Comparison of ENCODE assay signal across 8 cellular contexts in the genomic region with DNA sequence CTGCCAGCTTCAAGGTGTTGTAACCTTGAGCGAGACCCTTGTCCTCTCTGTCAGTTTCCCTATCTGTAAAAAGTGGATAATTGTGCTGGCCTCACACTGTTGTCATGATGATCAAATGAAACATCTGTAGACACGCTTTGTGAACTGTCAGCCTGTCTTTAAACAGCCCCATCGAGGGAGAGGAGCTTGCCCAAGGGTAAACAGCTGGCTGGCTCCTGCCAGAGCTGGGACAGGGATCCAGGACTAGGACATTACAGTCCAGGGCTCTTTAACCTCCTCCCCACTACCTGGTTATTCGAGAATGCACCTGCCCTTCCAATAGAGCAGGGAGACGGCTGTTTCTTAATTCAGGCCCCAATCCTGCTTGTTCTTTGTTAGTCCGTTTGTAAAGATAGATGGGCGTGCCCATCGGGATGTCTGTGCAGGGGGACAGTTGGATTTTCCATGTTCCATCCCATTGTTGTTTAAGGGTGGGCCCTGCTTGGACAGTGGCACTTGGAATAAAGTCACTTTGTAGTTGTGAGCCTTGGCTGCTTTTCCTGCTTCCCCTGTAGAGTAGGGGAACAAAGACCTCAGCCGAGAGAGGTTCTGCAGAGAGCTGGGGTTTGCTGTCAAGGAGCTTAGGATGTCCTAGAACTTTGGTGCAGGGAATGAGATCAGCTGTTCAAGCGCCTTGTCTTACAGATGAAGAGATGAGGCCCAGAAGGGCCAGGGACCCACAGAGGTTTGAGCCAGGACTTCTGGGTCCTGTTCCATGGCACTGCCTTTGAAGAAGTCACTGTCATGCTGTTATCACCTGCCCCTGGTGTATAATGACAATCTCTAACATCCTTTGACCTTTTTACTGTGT.
DNase-seq lines count a peak whose midpoint lies in the region; ATAC-seq, FAIRE-seq and TF ChIP-seq lines count a peak whose summit lies in the region.

No MANE protein-coding gene starts in this region.

- DNase-seq in activated naive CD4-positive, alpha-beta T cell treated with anti-CD3 and anti-CD28 coated beads for 36 hours: no peak
- no peak for DNase-seq in activated naive CD4-positive, alpha-beta T cell treated with Interleukin-2 at 50 U/mL for 16 hours
- DNase-seq in K562 (ENCODE audit: extremely low read depth in 1 of 4, low spot score in 3 of 4) (no peak), lung (ENCODE audit: low spot score) (no peak), type B pancreatic cell (ENCODE audit: extremely low spot score, unreplicated experiment) (no peak), DMS153 (lab: John Stamatoyannopoulos, UW) (no peak)
- no peak for DNase-seq in activated CD4-positive, CD25-positive, alpha-beta regulatory T cell treated with anti-CD3 and anti-CD28 coated beads, Interleukin-2, amount 50 U/mL, for 72 hours

- H3K4me1 ChIP-seq in K562 (replicated peaks in 1 of 2; ENCODE audit: control insufficient read depth in 2 of 2, insufficient read depth in 2 of 2, low read length in 2 of 2) (peaks cover 50 to 59% of the 10 kb centered on the region in 2 experiments), lung (ENCODE audit: control insufficient read depth in 2 of 2, insufficient read depth in 2 of 2, low read length in 2 of 2) (peaks cover 26 to 38% of the 10 kb centered on the region in 2 donors)

- H3K27me3 ChIP-seq in K562 (ENCODE audit: control insufficient read depth in 2 of 2, insufficient read depth in 2 of 2, low read length in 2 of 2) (no peaks in the 10 kb centered on the region), lung (ENCODE audit: control insufficient read depth, insufficient read depth) (no peaks in the 10 kb centered on the region)

- H3K4me2 ChIP-seq in K562 (ENCODE audit: insufficient read depth, low read length): peak overlapping the region; percentile 75; the same call in 1 of the 2 replicates

- H3K27me3 Mint-ChIP-seq in activated naive CD4-positive, alpha-beta T cell treated with anti-CD3 and anti-CD28 coated beads for 36 hours (ENCODE audit: low read depth): no peaks in the 10 kb centered on the region
- no peaks in the 10 kb centered on the region for H3K27me3 Mint-ChIP-seq in type B pancreatic cell

- H3K4me1 Mint-ChIP-seq in activated naive CD4-positive, alpha-beta T cell treated with anti-CD3 and anti-CD28 coated beads for 36 hours (ENCODE audit: low read depth): peaks cover 71% of the 10 kb centered on the region
- H3K4me1 Mint-ChIP-seq in type B pancreatic cell (ENCODE audit: unreplicated experiment): peaks cover 44% of the 10 kb centered on the region

- CTCF ChIA-PET in activated naive CD4-positive, alpha-beta T cell treated with anti-CD3 and anti-CD28 coated beads for 36 hours (lab: Charles Lee): interaction anchor here (1.7 kb wide), 1 partner anchor 10 kb away, joined by 7 read pairs; no protein-coding TSS in a partner anchor
- CTCF ChIA-PET in K562 (lab: Yijun Ruan, JAX; ENCODE audit: low intra/inter-chr PET ratio): no interaction called here

- H3K9ac ChIP-seq in K562 (ENCODE audit: insufficient read depth in 1 of 2, low read depth in 2 of 2, low read length in 2 of 2): peak overlapping the region; percentile 16 to 95; a peak in 2 of 4 replicates

- H4K20me1 ChIP-seq in K562 (replicated peaks; ENCODE audit: control insufficient read depth, insufficient read depth, low read length): peaks cover 37% of the 10 kb centered on the region

- no peaks in the 10 kb centered on the region for H3K9me3 Mint-ChIP-seq in activated naive CD4-positive, alpha-beta T cell treated with anti-CD3 and anti-CD28 coated beads for 36 hours
- H3K9me3 Mint-ChIP-seq in type B pancreatic cell: no peaks in the 10 kb centered on the region

- no peak overlapping the region for H2AFZ ChIP-seq in K562 (ENCODE audit: low read depth, low read length)

- POLR2A ChIA-PET in K562 (lab: Yijun Ruan, JAX): interaction anchor here (1.0 to 1.7 kb wide), 5 partner anchors 9 to 287 kb away, joined by 3 to 9 read pairs (median 3); no protein-coding TSS in a partner anchor

- peaks cover 50% of the 10 kb centered on the region for H3K79me2 ChIP-seq in K562 (ENCODE audit: control insufficient read depth, insufficient read depth, low read length)

- TF ChIP-seq POLR2A in K562 (conservative IDR thresholded peaks at IDR 0.05): no peak

- no peak overlapping the region for H3K27ac Mint-ChIP-seq in activated naive CD4-positive, alpha-beta T cell treated with anti-CD3 and anti-CD28 coated beads for 36 hours
- peak overlapping the region; percentile 92 for H3K27ac Mint-ChIP-seq in type B pancreatic cell

- H3K36me3 Mint-ChIP-seq in activated naive CD4-positive, alpha-beta T cell treated with anti-CD3 and anti-CD28 coated beads for 36 hours (ENCODE audit: low read depth): no peaks in the 10 kb centered on the region
- no peaks in the 10 kb centered on the region for H3K36me3 Mint-ChIP-seq in type B pancreatic cell

- in situ Hi-C loops in K562 (cut with MboI): no loop called here

- ATAC-seq in K562 (no peak), lung (ENCODE audit: insufficient read depth, low FRiP score) (no peak), GM21423 (IDR thresholded peaks at IDR 0.05; ENCODE audit: unreplicated experiment) (no peak)

- no peak for TF ChIP-seq CTCF in K562 (IDR thresholded peaks at IDR 0.05 in 2 of 3, conservative IDR thresholded peaks at IDR 0.05 in 1 of 3; ENCODE audit: insufficient read depth in 2 of 3, low read depth in 1 of 3, low read length in 3 of 3)
- no peak for TF ChIP-seq CTCF in lung (IDR thresholded peaks at IDR 0.05; ENCODE audit: control extremely low read depth, extremely low read depth)
- no peak for TF ChIP-seq CTCF in type B pancreatic cell (conservative IDR thresholded peaks at IDR 0.05)

- peak overlapping the region; percentile 71 for H3K4me3 ChIP-seq in K562
- peak overlapping the region; percentile 59 for H3K4me3 ChIP-seq in lung

- TF ChIP-seq RAD21 in K562 (CRISPR knock-in tag; conservative IDR thresholded peaks at IDR 0.05 in 1 of 2, IDR thresholded peaks at IDR 0.05 in 1 of 2): no peak

- H3K4me3 Mint-ChIP-seq in activated naive CD4-positive, alpha-beta T cell treated with anti-CD3 and anti-CD28 coated beads for 36 hours: peak overlapping the region; percentile 84
- H3K4me3 Mint-ChIP-seq in type B pancreatic cell: peak overlapping the region; percentile 95

- TF ChIP-seq EP300 in K562 (IDR thresholded peaks at IDR 0.05; ENCODE audit: low read length): no peak

- FAIRE-seq in K562 (lab: Jason Lieb, UNC): peak; percentile 70

- no peaks in the 10 kb centered on the region; the same call in 2 of the 3 replicates for H3K36me3 ChIP-seq in K562 (ENCODE audit: control insufficient read depth, insufficient read depth, low read length)
- no peaks in the 10 kb centered on the region for H3K36me3 ChIP-seq in lung (ENCODE audit: control insufficient read depth in 2 of 2, insufficient read depth in 2 of 2, low read length in 2 of 2)

- peaks cover 6% of the 10 kb centered on the region for H3K9me1 ChIP-seq in K562 (ENCODE audit: control insufficient read depth, insufficient read depth, low read length)

- TSS peak; percentile 61 for BruUV-seq in K562 (replicated peaks; lab: Mats Ljungman, UMichigan)

- H3K27ac ChIP-seq in K562 (ENCODE audit: extremely low read depth, low read depth, low read length): peak overlapping the region; percentile 75; the same call in 2 of the 3 replicates
- peak overlapping the region; percentile 89 to 97 for H3K27ac ChIP-seq in lung (ENCODE audit: low read depth in 1 of 2, low read length in 1 of 2)

- intact Hi-C loops in activated naive CD4-positive, alpha-beta T cell treated with anti-CD3 and anti-CD28 coated beads for 36 hours (cut with micrococcal nuclease): loop anchor here (1.0 to 10.0 kb wide), 5 partner anchors 10 to 1319 kb away; a partner anchor contains a TSS
- intact Hi-C loops in K562 (cut with micrococcal nuclease): no loop called here

- H3K9me3 ChIP-seq in K562 (replicated peaks; ENCODE audit: control insufficient read depth, insufficient read depth, low read depth, low read length): no peaks in the 10 kb centered on the region
- no peaks in the 10 kb centered on the region for H3K9me3 ChIP-seq in lung (ENCODE audit: control insufficient read depth in 2 of 2, insufficient read depth in 1 of 2, low read length in 1 of 2)

- 38% methylated on average over 10 of the region's 10 CpGs for WGBS in K562 (ENCODE audit: insufficient coverage, low coverage, missing lambda C conversion rate)
- WGBS in lung, 2 donors: 46 to 64% methylated on average over 10 of the region's 10 CpGs

TF ChIP-seq in K562, 482 proteins besides CTCF, POLR2A, EP300 and RAD21 (continues in another document):
- TF ChIP-seq DACH1 (IDR thresholded peaks at IDR 0.05; ENCODE audit: partially characterized antibody): peak; percentile 60
